2 cellular contexts compared by ENCODE assay signal in the genomic region with DNA sequence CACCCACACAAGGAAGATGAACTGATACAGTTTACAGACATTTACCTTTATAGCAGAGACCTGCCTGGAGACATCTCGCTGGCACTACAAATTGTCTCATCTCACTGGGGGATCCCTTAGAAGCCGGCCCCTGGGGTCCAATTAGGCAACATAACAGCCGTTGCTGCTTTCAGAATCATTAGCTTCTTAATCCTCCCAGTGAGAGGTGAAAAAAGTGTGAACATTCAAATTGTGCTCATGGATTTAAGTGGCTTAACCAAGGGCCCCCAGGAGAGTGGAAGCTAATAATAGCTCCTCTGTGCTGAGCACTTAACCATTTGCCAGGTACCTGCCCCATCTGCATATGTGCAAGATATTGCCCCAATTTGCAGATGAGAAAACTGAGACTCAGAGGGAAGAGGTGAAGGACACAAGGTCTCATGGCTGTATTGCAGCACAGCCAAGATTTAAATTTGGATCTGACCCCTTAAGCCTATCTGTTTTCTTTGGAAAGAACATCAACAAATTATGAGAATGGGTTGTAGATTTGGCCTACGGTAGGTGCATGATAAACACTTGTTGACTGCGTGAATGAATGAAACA.
TF ChIP-seq lines count a peak whose summit lies in the region.

No MANE protein-coding gene starts in this region.

TF ChIP-seq in HepG2, 621 proteins besides CTCF, POLR2A, EP300 and RAD21 (continued from another document):
- TF ChIP-seq, protein P1, sequence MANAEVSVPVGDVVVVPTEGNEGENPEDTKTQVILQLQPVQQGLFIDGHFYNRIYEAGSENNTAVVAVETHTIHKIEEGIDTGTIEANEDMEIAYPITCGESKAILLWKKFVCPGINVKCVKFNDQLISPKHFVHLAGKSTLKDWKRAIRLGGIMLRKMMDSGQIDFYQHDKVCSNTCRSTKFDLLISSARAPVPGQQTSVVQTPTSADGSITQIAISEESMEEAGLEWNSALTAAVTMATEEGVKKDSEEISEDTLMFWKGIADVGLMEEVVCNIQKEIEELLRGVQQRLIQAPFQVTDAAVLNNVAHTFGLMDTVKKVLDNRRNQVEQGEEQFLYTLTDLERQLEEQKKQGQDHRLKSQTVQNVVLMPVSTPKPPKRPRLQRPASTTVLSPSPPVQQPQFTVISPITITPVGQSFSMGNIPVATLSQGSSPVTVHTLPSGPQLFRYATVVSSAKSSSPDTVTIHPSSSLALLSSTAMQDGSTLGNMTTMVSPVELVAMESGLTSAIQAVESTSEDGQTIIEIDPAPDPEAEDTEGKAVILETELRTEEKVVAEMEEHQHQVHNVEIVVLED (CRISPR knock-in tag; IDR thresholded peaks at IDR 0.05; ENCODE audit: borderline replicate concordance), result no peak
- TF ChIP-seq IRX3 (CRISPR knock-in tag; IDR thresholded peaks at IDR 0.05; ENCODE audit: borderline replicate concordance, low read depth) (no peak), ZNF761 (CRISPR knock-in tag; conservative IDR thresholded peaks at IDR 0.05) (no peak)

TF ChIP-seq in K562, 482 proteins besides CTCF, POLR2A, EP300 and RAD21 (continued from another document):
- peak; percentile 60 for TF ChIP-seq RBM25 (IDR thresholded peaks at IDR 0.05; ENCODE audit: low read depth, low read length, severe bottlenecking)
- TF ChIP-seq ZNF24 (IDR thresholded peaks at IDR 0.05), result 0 out of 2 replicates have a peak, but pooled peaks have one; percentile 33
- TF ChIP-seq BCOR (IDR thresholded peaks at IDR 0.05), result peak; percentile 28; the same call in 1 of the 2 replicates
- TF ChIP-seq, protein P2, sequence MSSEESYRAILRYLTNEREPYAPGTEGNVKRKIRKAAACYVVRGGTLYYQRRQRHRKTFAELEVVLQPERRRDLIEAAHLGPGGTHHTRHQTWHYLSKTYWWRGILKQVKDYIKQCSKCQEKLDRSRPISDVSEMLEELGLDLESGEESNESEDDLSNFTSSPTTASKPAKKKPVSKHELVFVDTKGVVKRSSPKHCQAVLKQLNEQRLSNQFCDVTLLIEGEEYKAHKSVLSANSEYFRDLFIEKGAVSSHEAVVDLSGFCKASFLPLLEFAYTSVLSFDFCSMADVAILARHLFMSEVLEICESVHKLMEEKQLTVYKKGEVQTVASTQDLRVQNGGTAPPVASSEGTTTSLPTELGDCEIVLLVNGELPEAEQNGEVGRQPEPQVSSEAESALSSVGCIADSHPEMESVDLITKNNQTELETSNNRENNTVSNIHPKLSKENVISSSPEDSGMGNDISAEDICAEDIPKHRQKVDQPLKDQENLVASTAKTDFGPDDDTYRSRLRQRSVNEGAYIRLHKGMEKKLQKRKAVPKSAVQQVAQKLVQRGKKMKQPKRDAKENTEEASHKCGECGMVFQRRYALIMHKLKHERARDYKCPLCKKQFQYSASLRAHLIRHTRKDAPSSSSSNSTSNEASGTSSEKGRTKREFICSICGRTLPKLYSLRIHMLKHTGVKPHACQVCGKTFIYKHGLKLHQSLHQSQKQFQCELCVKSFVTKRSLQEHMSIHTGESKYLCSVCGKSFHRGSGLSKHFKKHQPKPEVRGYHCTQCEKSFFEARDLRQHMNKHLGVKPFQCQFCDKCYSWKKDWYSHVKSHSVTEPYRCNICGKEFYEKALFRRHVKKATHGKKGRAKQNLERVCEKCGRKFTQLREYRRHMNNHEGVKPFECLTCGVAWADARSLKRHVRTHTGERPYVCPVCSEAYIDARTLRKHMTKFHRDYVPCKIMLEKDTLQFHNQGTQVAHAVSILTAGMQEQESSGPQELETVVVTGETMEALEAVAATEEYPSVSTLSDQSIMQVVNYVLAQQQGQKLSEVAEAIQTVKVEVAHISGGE (CRISPR knock-in tag; IDR thresholded peaks at IDR 0.05), result no peak
